14 cellular contexts compared by ENCODE assay signal in the genomic region with DNA sequence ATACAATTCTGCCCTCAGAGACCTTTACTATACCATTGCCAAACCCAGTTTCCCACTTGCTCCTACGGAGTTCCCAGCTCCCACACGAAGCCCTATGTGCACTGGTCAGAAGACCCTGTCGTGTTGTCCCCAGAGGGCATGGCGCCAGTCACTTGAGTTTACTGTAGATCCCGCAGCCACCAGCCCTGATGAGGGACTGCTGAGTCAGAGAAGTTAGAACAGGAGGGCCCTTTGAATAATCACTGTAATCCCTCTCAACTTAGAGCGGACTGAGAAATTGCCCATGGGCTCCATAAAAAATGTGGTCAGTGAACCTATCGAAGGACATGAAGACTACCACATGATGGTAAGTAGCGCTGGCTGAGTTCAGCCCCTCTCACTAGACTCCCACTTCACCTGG. TPM values are rescaled to one million over a fixed set of nuclear protein-coding genes. Genes with fewer than 3 reads are reported as not detected.
A peak's percentile ranks its signal among the peaks of the same experiment; 100 is the strongest.
DNase-seq lines count a peak whose midpoint lies in the region; TF ChIP-seq lines count a peak whose summit lies in the region.
"Had no signal": no experiment of that assay in that cellular context is flagged by ENCODE, and none has a peak within 500 bp of the region (broad histone marks: within the 10 kb centered on the region; RNA-seq: fewer than 3 reads in every experiment).

No MANE protein-coding gene starts in this region.

- H3K79me2 ChIP-seq in trophoblast cell (ENCODE audit: control insufficient read depth, insufficient read depth, low read length, poor library complexity) = no peaks in the 10 kb centered on the region
- no peaks in the 10 kb centered on the region for H3K79me2 ChIP-seq in H9 (ENCODE audit: insufficient read depth, low read length)

- H3K23ac ChIP-seq in trophoblast cell (ENCODE audit: low read length) (no peak overlapping the region), H9 (ENCODE audit: insufficient read length, low read depth, low read length) (no peak overlapping the region)

- no peaks in the 10 kb centered on the region for H3K27me3 ChIP-seq in endodermal cell (ENCODE audit: control insufficient read depth, insufficient read depth, low read length, poor library complexity, severe bottlenecking)
- no peaks in the 10 kb centered on the region for H3K27me3 ChIP-seq in trophoblast cell (ENCODE audit: insufficient read depth, low read length)
- no peaks in the 10 kb centered on the region for H3K27me3 ChIP-seq in testis
- no peaks in the 10 kb centered on the region for H3K27me3 ChIP-seq in H9 (ENCODE audit: insufficient read depth, low read length)
- H3K27me3 ChIP-seq: BE2C had no signal

- H4K8ac ChIP-seq in trophoblast cell (ENCODE audit: low read depth, low read length) = no peak overlapping the region
- no peak overlapping the region for H4K8ac ChIP-seq in H9 (replicated peaks; ENCODE audit: insufficient read length, low read depth, low read length)

- H3K18ac ChIP-seq in trophoblast cell (ENCODE audit: low read length) (peak overlapping the region; percentile 51), H9 (ENCODE audit: insufficient read length, low read depth, low read length) (no peak overlapping the region)

- H2BK120ac ChIP-seq in trophoblast cell (ENCODE audit: insufficient read depth, low read length, poor library complexity) (no peak overlapping the region), H9 (ENCODE audit: low read depth, low read length, poor library complexity, severe bottlenecking) (no peak overlapping the region)

- H3K9ac ChIP-seq in endodermal cell (ENCODE audit: extremely low read depth, low read length, poor library complexity, severe bottlenecking) (no peak overlapping the region), trophoblast cell (ENCODE audit: low read length) (no peak overlapping the region), H9 (ENCODE audit: extremely low read depth, insufficient read length, low read length) (no peak overlapping the region)

- TF ChIP-seq POLR2A in testis (IDR thresholded peaks at IDR 0.05) = no peak

- TF ChIP-seq CTCF in endodermal cell (conservative IDR thresholded peaks at IDR 0.05) = no peak
- TF ChIP-seq CTCF in testis (IDR thresholded peaks at IDR 0.05) = no peak
- TF ChIP-seq CTCF in H9 (conservative IDR thresholded peaks at IDR 0.05) = no peak

- H3K4me3 ChIP-seq in endodermal cell (ENCODE audit: low read length) (no peak overlapping the region), trophoblast cell (ENCODE audit: low read depth, low read length) (no peak overlapping the region), testis (no peak overlapping the region)
- H3K4me3 ChIP-seq: A549 had no signal

- H3K36me3 ChIP-seq in endodermal cell (ENCODE audit: control insufficient read depth, insufficient read depth, low read length) = peaks cover 91% of the 10 kb centered on the region
- H3K36me3 ChIP-seq in trophoblast cell (ENCODE audit: control insufficient read depth in 1 of 2, insufficient read depth in 2 of 2, low read length in 2 of 2) = peaks cover 60 to 79% of the 10 kb centered on the region in 2 experiments
- no peaks in the 10 kb centered on the region for H3K36me3 ChIP-seq in testis (ENCODE audit: low read depth, missing control alignments)

- no peak overlapping the region for H2AFZ ChIP-seq in trophoblast cell (ENCODE audit: insufficient read depth, low read length, poor library complexity)
- H2AFZ ChIP-seq in H9 (ENCODE audit: low read length) = no peak overlapping the region

- H3K79me1 ChIP-seq in trophoblast cell (ENCODE audit: low read length) (no peaks in the 10 kb centered on the region), H9 (ENCODE audit: insufficient read depth, low read depth, low read length, poor library complexity, severe bottlenecking) (no peaks in the 10 kb centered on the region)

- WGBS in endodermal cell (ENCODE audit: insufficient coverage in 1 of 2, insufficient read length in 1 of 2), 2 experiments = 91 to 95% methylated on average over 6 to 8 of the region's 8 CpGs
- no CpG with 5 or more reads among the region's 8 CpGs for WGBS in trophoblast cell (ENCODE audit: extremely low coverage, insufficient coverage, insufficient read length)
- WGBS in testis, 2 donors = 90 to 97% methylated on average over 8 of the region's 8 CpGs
- WGBS in H9 (ENCODE audit: extremely low coverage, insufficient read length, low lambda C conversion rate) = no CpG with 5 or more reads among the region's 8 CpGs

- H3K14ac ChIP-seq in trophoblast cell (ENCODE audit: low read length) (no peak overlapping the region), H9 (ENCODE audit: insufficient read depth, low read length) (no peak overlapping the region)

- no peak overlapping the region for H4K91ac ChIP-seq in trophoblast cell (ENCODE audit: low read depth, low read length)
- H4K91ac ChIP-seq in H9 (ENCODE audit: insufficient read length, low read depth, low read length) = no peak overlapping the region

- H2AK5ac ChIP-seq in trophoblast cell (ENCODE audit: low read length) = no peak overlapping the region
- no peak overlapping the region for H2AK5ac ChIP-seq in H9 (ENCODE audit: insufficient read length, low read length)

- H3K9me3 ChIP-seq in endodermal cell (ENCODE audit: control insufficient read depth, low read length) (no peaks in the 10 kb centered on the region), trophoblast cell (ENCODE audit: insufficient read depth, low read depth, low read length) (no peaks in the 10 kb centered on the region), testis (no peaks in the 10 kb centered on the region), H9 (ENCODE audit: control insufficient read depth, low read depth, low read length) (no peaks in the 10 kb centered on the region)
- H3K9me3 ChIP-seq: A549, BE2C had no signal

- no peak overlapping the region for H4K12ac ChIP-seq in trophoblast cell (ENCODE audit: low read depth, low read length)

- H3K27ac Mint-ChIP-seq in endodermal cell (peak overlapping the region; percentile 35), H9 (no peak overlapping the region)

- intact Hi-C loops in testis (cut with DNase I; ENCODE audit: low total_unique reads) = no loop called here
- intact Hi-C loops in head of caudate nucleus (cut with DNase I) = no loop called here

- H3K4me2 ChIP-seq in trophoblast cell (ENCODE audit: low read length) = no peak overlapping the region
- H3K4me2 ChIP-seq in H9 (ENCODE audit: insufficient read depth, insufficient read length, low read length) = no peak overlapping the region
- H3K4me2 ChIP-seq: A549 had no signal

- H3K4ac ChIP-seq in trophoblast cell (ENCODE audit: low read depth, low read length) (no peak overlapping the region), H9 (ENCODE audit: low read depth, low read length) (no peak overlapping the region)

- H3K27ac ChIP-seq in endodermal cell (ENCODE audit: low read depth, low read length) (no peak overlapping the region), trophoblast cell (ENCODE audit: low read depth, low read length) (no peak overlapping the region), testis (peak overlapping the region; percentile 35 to 80), H9 (ENCODE audit: insufficient read length, low read depth, low read length) (no peak overlapping the region)
- H3K27ac ChIP-seq: A549, C4-2B had no signal

- DNase-seq in RPMI7951 (ENCODE audit: low read depth) (peak; percentile 11), endodermal cell (no peak), trophoblast cell (no peak), testis (no peak), H9 (no peak), head of caudate nucleus (no peak), iPS-NIHi7 (ENCODE audit: extremely low spot score) (no peak)
- DNase-seq: BE2C; CD8-positive, alpha-beta memory T cell; DMS53; GF-D8; IMR-90 had no signal

- H2BK5ac ChIP-seq in trophoblast cell (ENCODE audit: low read depth, low read length, poor library complexity) (no peak overlapping the region), H9 (ENCODE audit: insufficient read length, low read length) (no peak overlapping the region)

- H2BK12ac ChIP-seq in trophoblast cell (ENCODE audit: low read length) (no peak overlapping the region), H9 (ENCODE audit: insufficient read length, low read depth, low read length) (no peak overlapping the region)

- H3K36me3 Mint-ChIP-seq in endodermal cell (ENCODE audit: low read depth) (peaks cover 84% of the 10 kb centered on the region), H9 (ENCODE audit: insufficient read depth in 1 of 3, low read depth in 3 of 3) (peaks cover 55 to 92% (median 89%) of the 10 kb centered on the region in 3 experiments)

- no peak overlapping the region for H3T11ph ChIP-seq in H9 (ENCODE audit: low read length)

- H3K27me3 Mint-ChIP-seq in endodermal cell (ENCODE audit: insufficient read depth) (no peaks in the 10 kb centered on the region), H9 (ENCODE audit: low read depth) (no peaks in the 10 kb centered on the region)
- H3K27me3 Mint-ChIP-seq: CD8-positive, alpha-beta memory T cell had no signal

- no peak overlapping the region for H3K56ac ChIP-seq in H9 (ENCODE audit: insufficient read length, low read depth, low read length)

- no peak overlapping the region for H2BK15ac ChIP-seq in H9 (ENCODE audit: low read depth, low read length)

- no peaks in the 10 kb centered on the region for H4K20me1 ChIP-seq in H9 (ENCODE audit: control insufficient read depth, insufficient read depth, insufficient read length)

- no peaks in the 10 kb centered on the region for H3K4me1 ChIP-seq in endodermal cell (ENCODE audit: control insufficient read depth, insufficient read depth, low read length)
- H3K4me1 ChIP-seq in trophoblast cell (ENCODE audit: control insufficient read depth in 1 of 2, insufficient read depth in 2 of 2, low read length in 2 of 2) = no peaks in the 10 kb centered on the region
- peaks cover 31% of the 10 kb centered on the region for H3K4me1 ChIP-seq in testis
- no peaks in the 10 kb centered on the region for H3K4me1 ChIP-seq in H9 (ENCODE audit: insufficient read depth, low read length)
- H3K4me1 ChIP-seq: A549, BE2C had no signal

- H2BK20ac ChIP-seq in H9 (ENCODE audit: low read depth, low read length, poor library complexity, severe bottlenecking) = no peak overlapping the region

- H4K5ac ChIP-seq in H9 (ENCODE audit: insufficient read length, low read depth, low read length) = no peak overlapping the region

- no peaks in the 10 kb centered on the region for H3K23me2 ChIP-seq in H9 (ENCODE audit: insufficient read length, low read depth, low read length, poor library complexity, severe bottlenecking)

- H3K9me3 Mint-ChIP-seq in endodermal cell = no peaks in the 10 kb centered on the region
- H3K9me3 Mint-ChIP-seq in H9 = no peaks in the 10 kb centered on the region
- H3K9me3 Mint-ChIP-seq: CD8-positive, alpha-beta memory T cell had no signal

- H3K4me1 Mint-ChIP-seq in endodermal cell (no peaks in the 10 kb centered on the region), H9 (no peaks in the 10 kb centered on the region)

- H3K4me3 Mint-ChIP-seq in endodermal cell (no peak overlapping the region), H9 (no peak overlapping the region)
- H3K4me3 Mint-ChIP-seq: CD8-positive, alpha-beta memory T cell had no signal

RNA-seq across cellular contexts. Expression of gene UBFD1, which starts 9.2 kb away (rescaled TPM):
- total RNA-seq in RPMI7951 (2014; rRNA removed; shearing (Covaris generic)) = 52.6 and 67.9 TPM in 2 replicates
- total RNA-seq in endodermal cell = 100 to 1,000 TPM; 105 to 113 TPM
- polyA plus RNA-seq in endodermal cell (2013, experiment 1 of 2) = 59.4 TPM
- polyA plus RNA-seq in endodermal cell (2013, experiment 2 of 2) = 54.8 TPM
- polyA plus RNA-seq in trophoblast cell (2013) = 42.7 and 45.0 TPM in 2 replicates
- total RNA-seq in testis = 100 to 1,000 TPM; 269 to 275 TPM
- polyA plus RNA-seq in testis (ENCODE audit: insufficient read depth, low read depth, low replicate concordance) = 76.8 TPM
- 107 and 112 TPM in 2 replicates for total RNA-seq in H9 (2021)

RNA-seq across cellular contexts. Expression of gene EARS2, which starts 9.6 kb away (rescaled TPM):
- total RNA-seq in RPMI7951 (2014; rRNA removed; shearing (Covaris generic)) = 10.6 and 12.7 TPM in 2 replicates
- total RNA-seq in endodermal cell (10 to 100 TPM; 32.0 to 36.1 TPM), testis (10 to 100 TPM; 55.9 to 76.7 TPM), H9 (2021) (50.1 and 51.9 TPM in 2 replicates)
- polyA plus RNA-seq in endodermal cell (2013, experiment 1 of 2) = 29.1 TPM
- polyA plus RNA-seq in endodermal cell (2013, experiment 2 of 2) = 21.1 TPM
- 8.0 and 9.3 TPM in 2 replicates for polyA plus RNA-seq in trophoblast cell (2013)
- 32.3 TPM for polyA plus RNA-seq in testis (ENCODE audit: insufficient read depth, low read depth, low replicate concordance)

RNA-seq across cellular contexts. Expression of gene NDUFAB1, which starts 29.4 kb away (rescaled TPM):
- 156 and 176 TPM in 2 replicates for total RNA-seq in RPMI7951 (2014; rRNA removed; shearing (Covaris generic))
- total RNA-seq in endodermal cell (100 to 1,000 TPM; 106 to 120 TPM), testis (10 to 100 TPM; 65.4 to 79.5 TPM), H9 (2021) (183 and 192 TPM in 2 replicates)
- 145 TPM for polyA plus RNA-seq in endodermal cell (2013, experiment 1 of 2)
- 125 TPM for polyA plus RNA-seq in endodermal cell (2013, experiment 2 of 2)
- 180 and 185 TPM in 2 replicates for polyA plus RNA-seq in trophoblast cell (2013)
- 115 TPM for polyA plus RNA-seq in testis (ENCODE audit: insufficient read depth, low read depth, low replicate concordance)

RNA-seq across cellular contexts. Expression of gene GGA2, which starts 56.4 kb away (rescaled TPM):
- total RNA-seq in RPMI7951 (2014; rRNA removed; shearing (Covaris generic)) = 8.8 and 9.1 TPM in 2 replicates
- total RNA-seq in endodermal cell (100 to 1,000 TPM in 1 of 2 donors, 10 to 100 TPM in 1; 99.4 to 116 TPM), testis (10 to 100 TPM; 60.6 to 71.9 TPM), H9 (2021) (143 TPM in 2 replicates)
- polyA plus RNA-seq in endodermal cell (2013, experiment 1 of 2) = 72.5 TPM
- polyA plus RNA-seq in endodermal cell (2013, experiment 2 of 2) = 57.7 TPM
- 29.3 and 31.7 TPM in 2 replicates for polyA plus RNA-seq in trophoblast cell (2013)
- 47.2 TPM for polyA plus RNA-seq in testis (ENCODE audit: insufficient read depth, low read depth, low replicate concordance)

Comparison
In these comparisons a context has a peak if more than half of its experiments do, and no peak if none do; other contexts are left out.
1. H3K27ac ChIP-seq: peak in testis (2 of 2); none in endodermal cell (single experiment), trophoblast cell (single experiment) and H9 (single experiment).